Comparison of ENCODE assay signal across 25 cellular contexts in the genomic region with DNA sequence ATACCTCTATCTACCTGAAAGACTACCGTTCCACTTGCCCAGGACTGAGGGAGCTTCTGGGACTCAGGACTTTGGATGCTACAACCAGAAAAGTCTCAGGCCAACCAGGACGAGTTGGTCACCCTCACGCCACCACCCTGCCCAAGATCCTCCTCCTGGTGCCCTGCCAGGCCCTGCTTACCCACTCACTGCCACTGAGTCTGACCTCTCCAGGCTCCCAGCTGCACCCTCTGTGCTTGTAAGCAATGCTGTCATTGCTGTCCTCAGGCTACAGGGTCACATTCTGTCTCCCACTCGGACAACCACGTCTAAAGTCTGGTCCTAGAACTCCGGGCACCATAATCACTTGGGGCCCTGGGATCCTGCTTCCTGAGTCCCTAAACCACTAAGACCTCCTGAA. TPM values are rescaled to one million over a fixed set of nuclear protein-coding genes. Genes with fewer than 3 reads are reported as not detected.
DNase-seq lines count a peak whose midpoint lies in the region; ATAC-seq, FAIRE-seq and TF ChIP-seq lines count a peak whose summit lies in the region.
"Had no signal": no experiment of that assay in that cellular context is flagged by ENCODE, and none has a peak within 500 bp of the region (broad histone marks: within the 10 kb centered on the region; RNA-seq: fewer than 3 reads in every experiment).

No MANE protein-coding gene starts in this region.

- peak overlapping the region; percentile 97 for H3K27ac ChIP-seq in K562 (ENCODE audit: extremely low read depth, low read depth, low read length)
- H3K27ac ChIP-seq in left ventricle myocardium inferior (replicated peaks), result peak overlapping the region; percentile 55
- H3K27ac ChIP-seq in osteoblast (ENCODE audit: low read depth, low read length), result no peak overlapping the region
- H3K27ac ChIP-seq: A549, KMS-11, suprapubic skin had no signal

- H3K27me3 Mint-ChIP-seq in MCF 10A (ENCODE audit: insufficient read depth, unreplicated experiment), result no peaks in the 10 kb centered on the region
- H3K27me3 Mint-ChIP-seq: activated CD4-positive, alpha-beta memory T cell treated with anti-CD3 and anti-CD28 coated beads for 36 hours; activated T-helper 17 cell treated with anti-CD3 and anti-CD28 coated beads, Interleukin-2, amount 50 U/mL, for 72 hours; CD4-positive, alpha-beta memory T cell; stimulated activated naive B cell treated with anti-CD40 and anti-IgM and Interleukin-4, amounts not matched to agents 10 μg/mL and 1 μg/mL and 100 μg/mL, for 72 hours had no signal

- H3K4me3 Mint-ChIP-seq in MCF 10A (ENCODE audit: unreplicated experiment), result no peak overlapping the region
- H3K4me3 Mint-ChIP-seq: activated CD4-positive, alpha-beta memory T cell treated with anti-CD3 and anti-CD28 coated beads for 36 hours; activated T-helper 17 cell treated with anti-CD3 and anti-CD28 coated beads, Interleukin-2, amount 50 U/mL, for 72 hours; CD4-positive, alpha-beta memory T cell; stimulated activated naive B cell treated with anti-CD40 and anti-IgM and Interleukin-4, amounts not matched to agents 10 μg/mL and 1 μg/mL and 100 μg/mL, for 72 hours had no signal

- no peak for TF ChIP-seq POLR2A in K562 (conservative IDR thresholded peaks at IDR 0.05)

- peaks cover 62 to 81% of the 10 kb centered on the region in 2 experiments for H3K4me1 ChIP-seq in K562 (replicated peaks in 1 of 2; ENCODE audit: control insufficient read depth in 2 of 2, insufficient read depth in 2 of 2, low read length in 2 of 2)
- H3K4me1 ChIP-seq in left ventricle myocardium inferior, result peaks cover 88% of the 10 kb centered on the region
- H3K4me1 ChIP-seq in osteoblast (ENCODE audit: insufficient read depth, low read length), result peaks cover 9% of the 10 kb centered on the region
- H3K4me1 ChIP-seq: A549 had no signal

- no peak for FAIRE-seq in K562 (lab: Jason Lieb, UNC)
- FAIRE-seq: A549, D721Med had no signal

- BruUV-seq in K562 (replicated peaks; lab: Mats Ljungman, UMichigan) (no TSS peak), MCF 10A (replicated peaks; lab: Mats Ljungman, UMichigan) (no TSS peak)

- H3K9me3 ChIP-seq in K562 (replicated peaks; ENCODE audit: control insufficient read depth, insufficient read depth, low read depth, low read length) (no peaks in the 10 kb centered on the region), left ventricle myocardium inferior (replicated peaks) (no peaks in the 10 kb centered on the region), osteoblast (ENCODE audit: low read depth, low read length) (no peaks in the 10 kb centered on the region)
- H3K9me3 ChIP-seq: A549, SK-N-SH, suprapubic skin had no signal

- no peaks in the 10 kb centered on the region for H3K4me1 Mint-ChIP-seq in MCF 10A (ENCODE audit: insufficient read depth, unreplicated experiment)
- H3K4me1 Mint-ChIP-seq: activated T-helper 17 cell treated with anti-CD3 and anti-CD28 coated beads, Interleukin-2, amount 50 U/mL, for 72 hours; stimulated activated naive B cell treated with anti-CD40 and anti-IgM and Interleukin-4, amounts not matched to agents 10 μg/mL and 1 μg/mL and 100 μg/mL, for 72 hours had no signal

- no peak for TF ChIP-seq CTCF in K562 (IDR thresholded peaks at IDR 0.05 in 2 of 3, conservative IDR thresholded peaks at IDR 0.05 in 1 of 3; ENCODE audit: insufficient read depth in 2 of 3, low read depth in 1 of 3, low read length in 3 of 3)
- TF ChIP-seq CTCF in left ventricle myocardium inferior (IDR thresholded peaks at IDR 0.05; ENCODE audit: borderline replicate concordance), result no peak
- TF ChIP-seq CTCF in osteoblast (IDR thresholded peaks at IDR 0.05; ENCODE audit: extremely low read depth, low read depth, low read length), result no peak
- no peak for TF ChIP-seq CTCF in MCF 10A (IDR thresholded peaks at IDR 0.05; ENCODE audit: unreplicated experiment)

- H3K36me3 ChIP-seq in K562 (ENCODE audit: control insufficient read depth, insufficient read depth, low read length) (peaks cover 15% of the 10 kb centered on the region; the same call in 2 of the 3 replicates), left ventricle myocardium inferior (no peaks in the 10 kb centered on the region), osteoblast (ENCODE audit: insufficient read depth, low read length) (no peaks in the 10 kb centered on the region)
- H3K36me3 ChIP-seq: suprapubic skin had no signal

- DNase-seq in 8988T (peak; percentile 2), K562 (ENCODE audit: extremely low read depth in 1 of 4, low spot score in 3 of 4) (no peak), left ventricle myocardium inferior (no peak), osteoblast (ENCODE audit: insufficient read length, low spot score, missing footprints) (peak; percentile 37), MCF 10A (ENCODE audit: unreplicated experiment) (no peak), G401 (ENCODE audit: low spot score) (no peak), DMS53 treated with DMSO at 0.1 percent for 48 hours (lab: John Stamatoyannopoulos, UW; ENCODE audit: unreplicated experiment) (no peak)
- DNase-seq: activated CD4-positive, alpha-beta memory T cell treated with anti-CD3 and anti-CD28 coated beads for 36 hours; activated CD4-positive, alpha-beta T cell treated with anti-CD3 and anti-CD28 coated beads for 1 hour; activated CD8-positive, alpha-beta memory T cell treated with anti-CD3 and anti-CD28 coated beads, Interleukin-2, amount 50 U/mL, for 48 hours; activated naive CD4-positive, alpha-beta T cell treated with anti-CD3 and anti-CD28 coated beads, Interleukin-2, amount 50 U/mL, for 16 hours; amniotic stem cell; CD4-positive, alpha-beta memory T cell; mesendoderm; NCI-H1417; NCI-H2029 treated with DMSO at 0.1 percent for 48 hours; NCI-H524 treated with DMSO at 0.1 percent for 48 hours; SK-N-SH; stimulated activated naive B cell treated with anti-CD40 and anti-IgM and Interleukin-4, amounts not matched to agents 10 μg/mL and 1 μg/mL and 100 μg/mL, for 72 hours had no signal

- in situ Hi-C loops in K562 (cut with MboI) (no loop called here), G401 (cut with HindIII; ENCODE audit: low sequenced_read_pairs) (no loop called here)

- H2AFZ ChIP-seq in K562 (ENCODE audit: low read depth, low read length), result no peak overlapping the region
- H2AFZ ChIP-seq in osteoblast (ENCODE audit: low read length), result no peak overlapping the region

- H3K4me2 ChIP-seq in K562 (ENCODE audit: insufficient read depth, low read length) (peak overlapping the region; percentile 82; the same call in 1 of the 2 replicates), osteoblast (ENCODE audit: insufficient read depth, low read length) (no peak overlapping the region)
- H3K4me2 ChIP-seq: A549, KMS-11, SK-N-SH had no signal

- H3K4me3 ChIP-seq in K562, result no peak overlapping the region
- no peak overlapping the region for H3K4me3 ChIP-seq in left ventricle myocardium inferior
- no peak overlapping the region for H3K4me3 ChIP-seq in osteoblast (ENCODE audit: insufficient read depth, low read length)
- H3K4me3 ChIP-seq: A549, suprapubic skin had no signal

- CTCF ChIA-PET in K562 (lab: Yijun Ruan, JAX; ENCODE audit: low intra/inter-chr PET ratio), result no interaction called here
- CTCF ChIA-PET in MCF 10A (lab: Yijun Ruan, JAX), result interaction anchor here (0.7 kb wide), 2 partner anchors 25 to 96 kb away, joined by 3 read pairs; no protein-coding TSS in a partner anchor

- WGBS in K562 (ENCODE audit: insufficient coverage, low coverage, missing lambda C conversion rate), result 69% methylated on average over 5 of the region's 6 CpGs

- H4K20me1 ChIP-seq in K562 (replicated peaks; ENCODE audit: control insufficient read depth, insufficient read depth, low read length), result no peaks in the 10 kb centered on the region; the same call in 1 of the 2 replicates
- peaks cover 28% of the 10 kb centered on the region for H4K20me1 ChIP-seq in osteoblast (ENCODE audit: insufficient read depth, low read length)

- no peak for ATAC-seq in K562
- ATAC-seq in GM18867 (IDR thresholded peaks at IDR 0.05; ENCODE audit: unreplicated experiment), result no peak
- ATAC-seq: A549; activated T-helper 17 cell treated with anti-CD3 and anti-CD28 coated beads, Interleukin-2, amount 50 U/mL, for 72 hours; stimulated activated naive B cell treated with anti-CD40 and anti-IgM and Interleukin-4, amounts not matched to agents 10 μg/mL and 1 μg/mL and 100 μg/mL, for 72 hours had no signal

- H3K79me2 ChIP-seq in K562 (ENCODE audit: control insufficient read depth, insufficient read depth, low read length) (peaks cover 93% of the 10 kb centered on the region), osteoblast (ENCODE audit: insufficient read depth, low read length) (peaks cover 32% of the 10 kb centered on the region)

- no peaks in the 10 kb centered on the region for H3K9me1 ChIP-seq in K562 (ENCODE audit: control insufficient read depth, insufficient read depth, low read length)

- POLR2A ChIA-PET in K562 (lab: Yijun Ruan, JAX), result no interaction called here
- POLR2A ChIA-PET in MCF 10A (lab: Yijun Ruan, JAX), result no interaction called here

- no peak overlapping the region for H3K27ac Mint-ChIP-seq in MCF 10A (ENCODE audit: low read depth, unreplicated experiment)
- H3K27ac Mint-ChIP-seq: activated CD4-positive, alpha-beta memory T cell treated with anti-CD3 and anti-CD28 coated beads for 36 hours; CD4-positive, alpha-beta memory T cell; stimulated activated naive B cell treated with anti-CD40 and anti-IgM and Interleukin-4, amounts not matched to agents 10 μg/mL and 1 μg/mL and 100 μg/mL, for 72 hours had no signal

- TF ChIP-seq RAD21 in K562 (CRISPR knock-in tag; conservative IDR thresholded peaks at IDR 0.05 in 1 of 2, IDR thresholded peaks at IDR 0.05 in 1 of 2), result no peak

- H3K9me3 Mint-ChIP-seq in MCF 10A (ENCODE audit: unreplicated experiment), result no peaks in the 10 kb centered on the region
- H3K9me3 Mint-ChIP-seq: activated CD4-positive, alpha-beta memory T cell treated with anti-CD3 and anti-CD28 coated beads for 36 hours; activated T-helper 17 cell treated with anti-CD3 and anti-CD28 coated beads, Interleukin-2, amount 50 U/mL, for 72 hours; CD4-positive, alpha-beta memory T cell; stimulated activated naive B cell treated with anti-CD40 and anti-IgM and Interleukin-4, amounts not matched to agents 10 μg/mL and 1 μg/mL and 100 μg/mL, for 72 hours had no signal

- intact Hi-C loops in K562 (cut with micrococcal nuclease) (loop anchor here (2.0 to 5.0 kb wide), 2 partner anchors 46 to 425 kb away; no protein-coding TSS in a partner anchor), left ventricle myocardium inferior (cut with micrococcal nuclease) (no loop called here), MCF 10A (cut with micrococcal nuclease) (no loop called here)

- H3K9ac ChIP-seq in K562 (ENCODE audit: insufficient read depth in 1 of 2, low read depth in 2 of 2, low read length in 2 of 2), result peak overlapping the region; percentile 41 to 90
- H3K9ac ChIP-seq: KMS-11, SK-N-SH had no signal

- no peak for TF ChIP-seq EP300 in K562 (IDR thresholded peaks at IDR 0.05; ENCODE audit: low read length)

- no peaks in the 10 kb centered on the region for H3K27me3 ChIP-seq in K562 (ENCODE audit: control insufficient read depth in 2 of 2, insufficient read depth in 2 of 2, low read length in 2 of 2)
- no peaks in the 10 kb centered on the region for H3K27me3 ChIP-seq in left ventricle myocardium inferior (ENCODE audit: low read depth)
- no peaks in the 10 kb centered on the region for H3K27me3 ChIP-seq in osteoblast (ENCODE audit: insufficient read depth, low read length)
- H3K27me3 ChIP-seq: suprapubic skin had no signal

- H3K36me3 Mint-ChIP-seq in MCF 10A (ENCODE audit: insufficient read depth, unreplicated experiment), result no peaks in the 10 kb centered on the region
- H3K36me3 Mint-ChIP-seq: activated CD4-positive, alpha-beta memory T cell treated with anti-CD3 and anti-CD28 coated beads for 36 hours; CD4-positive, alpha-beta memory T cell; stimulated activated naive B cell treated with anti-CD40 and anti-IgM and Interleukin-4, amounts not matched to agents 10 μg/mL and 1 μg/mL and 100 μg/mL, for 72 hours had no signal

RNA-seq across cellular contexts. Expression of a gene that starts 9.2 kb away (rescaled TPM):
- 118 and 173 TPM in 2 replicates for total RNA-seq in K562 (2011; cell fraction: chromatin; rRNA removed; ENCODE audit: low replicate concordance)
- 48.5 and 49.9 TPM in 2 replicates for total RNA-seq in K562 (2011; cell fraction: nucleolus; rRNA removed)
- 66.6 and 71.6 TPM in 2 replicates for total RNA-seq in K562 (2011; cell fraction: nucleoplasm; rRNA removed)
- total RNA-seq in K562 (2014; rRNA removed) (36.7 and 37.3 TPM in 2 replicates), K562 (2014; rRNA removed; fragmentation: Illumina TruSeq; extraction: Trizol) (25.7 and 27.4 TPM in 2 replicates), K562 (2015; rRNA removed; fragmentation: Illumina TruSeq; extraction: Trizol) (21.9 and 24.0 TPM in 2 replicates), K562 (2021) (77.2 and 77.7 TPM in 2 replicates), left ventricle myocardium inferior (55.5 TPM), osteoblast (14.5 and 24.2 TPM in 2 replicates), MCF 10A (2022) (31.1 and 52.8 TPM in 2 replicates)
- polyA plus RNA-seq in K562 (2011; rRNA removed) (43.3 and 50.2 TPM in 2 replicates), K562 (2014; fragmentation: Illumina TruSeq; extraction: Trizol) (40.1 and 41.6 TPM in 2 replicates), K562 (2014; fragmentation: Nextera tagmentation; extraction: Ambion mirVana) (1 to 10 TPM; 2.2 to 2.5 TPM), K562 (2014; rRNA removed) (34.3 and 37.1 TPM in 2 replicates)
- polyA plus RNA-seq in K562 (2011; cell fraction: cytosol; rRNA removed), result 38.9 and 74.2 TPM in 2 replicates
- 51.9 and 63.4 TPM in 2 replicates for polyA plus RNA-seq in K562 (2011; cell fraction: nucleus; rRNA removed)
- polyA plus RNA-seq in K562 (2012), result 41.2 and 101 TPM in 2 replicates
- 70.1 and 70.2 TPM in 2 replicates for polyA minus RNA-seq in K562 (2011; rRNA and poly(A)+ RNA removed)
- polyA minus RNA-seq in K562 (2011; cell fraction: cytosol; rRNA and poly(A)+ RNA removed), result 70.3 and 94.5 TPM in 2 replicates
- polyA minus RNA-seq in K562 (2011; cell fraction: nucleus; rRNA and poly(A)+ RNA removed), result 45.9 and 78.4 TPM in 2 replicates
- total RNA-seq in G401 (2014; rRNA removed; shearing (Covaris generic)), result 30.3 and 32.5 TPM in 2 replicates

Comparison
In these comparisons a context has a peak if more than half of its experiments do, and no peak if none do; other contexts are left out.
1. DNase-seq: peak in 8988T (single experiment) and osteoblast (single experiment); none in K562 (0 of 4), left ventricle myocardium inferior (single experiment), MCF 10A (single experiment), G401 (single experiment) and DMS53 treated with DMSO at 0.1 percent for 48 hours (single experiment).